19 cellular contexts compared by ENCODE assay signal in the genomic region with DNA sequence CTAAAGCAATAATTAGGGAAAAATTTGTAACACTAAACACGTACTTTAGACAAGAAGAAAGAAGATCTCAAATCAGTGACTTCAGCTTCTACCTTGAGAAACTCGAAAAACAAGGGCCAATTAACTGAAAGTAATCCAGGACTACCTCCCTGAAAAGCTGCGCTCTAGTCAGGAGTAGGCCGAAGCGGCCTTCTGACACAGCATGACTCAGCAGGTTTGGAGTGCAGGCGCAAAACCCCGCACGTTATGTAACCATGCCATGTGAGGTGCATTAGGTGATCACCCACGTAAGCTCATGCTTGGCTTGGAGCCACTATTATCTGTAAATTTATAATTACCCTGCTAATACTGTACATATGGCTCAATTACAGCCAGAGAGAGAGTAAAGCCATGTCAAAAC. TPM values are rescaled to one million over a fixed set of nuclear protein-coding genes. Genes with fewer than 3 reads are reported as not detected.
DNase-seq lines count a peak whose midpoint lies in the region; ATAC-seq, FAIRE-seq and TF ChIP-seq lines count a peak whose summit lies in the region.
"Had no signal": no experiment of that assay in that cellular context is flagged by ENCODE, and none has a peak within 500 bp of the region (broad histone marks: within the 10 kb centered on the region; RNA-seq: fewer than 3 reads in every experiment).

No MANE protein-coding gene starts in this region.

- H3K9ac ChIP-seq in H1 (replicated peaks in 1 of 4; ENCODE audit: extremely low read depth in 1 of 4, low read depth in 3 of 4, low read length in 3 of 4) (no peak overlapping the region), smooth muscle cell (ENCODE audit: low read depth) (no peak overlapping the region)

- H3K4me3 ChIP-seq in Jurkat, Clone E6-1 (ENCODE audit: low read length), result no peak overlapping the region
- no peak overlapping the region for H3K4me3 ChIP-seq in H1 (ENCODE audit: extremely low read depth in 1 of 4, insufficient read depth in 2 of 4, low read depth in 3 of 4, low read length in 4 of 4)
- no peak overlapping the region for H3K4me3 ChIP-seq in smooth muscle cell
- H3K4me3 ChIP-seq in MG63, result no peak overlapping the region
- H3K4me3 ChIP-seq: heart left ventricle, Peyer's patch, SK-N-MC had no signal

- FAIRE-seq in H1 (lab: Jason Lieb, UNC) (no peak), RCC 7860 (lab: Jason Lieb, UNC) (no peak)
- FAIRE-seq: HTR-8/SVneo had no signal

- peaks cover 1% of the 10 kb centered on the region for H3K36me3 Mint-ChIP-seq in activated CD8-positive, alpha-beta T cell treated with anti-CD3 and anti-CD28 coated beads for 36 hours (ENCODE audit: low read depth)
- no peaks in the 10 kb centered on the region for H3K36me3 Mint-ChIP-seq in activated CD8-positive, alpha-beta T cell treated with anti-CD3 and anti-CD28 coated beads, Interleukin-2, amount 10 ng/mL, durations not matched to agents 7 days and 5 days (ENCODE audit: low read depth)

- H3K4ac ChIP-seq in H1 (replicated peaks; ENCODE audit: insufficient read length, low read depth, low read length), result no peak overlapping the region

- H2BK12ac ChIP-seq in H1 (ENCODE audit: low read depth, low read length), result no peak overlapping the region

- H3K27ac ChIP-seq in H1 (ENCODE audit: low read depth, low read length) (no peak overlapping the region), smooth muscle cell (ENCODE audit: low read depth) (peak overlapping the region; percentile 20)
- H3K27ac ChIP-seq: heart left ventricle, Peyer's patch, SK-N-MC had no signal

- H4K5ac ChIP-seq in H1 (ENCODE audit: insufficient read length, low read depth, low read length), result no peak overlapping the region

- H3K4me1 Mint-ChIP-seq in activated CD8-positive, alpha-beta T cell treated with anti-CD3 and anti-CD28 coated beads for 36 hours (ENCODE audit: low read depth), result no peaks in the 10 kb centered on the region
- H3K4me1 Mint-ChIP-seq in activated CD8-positive, alpha-beta T cell treated with anti-CD3 and anti-CD28 coated beads, Interleukin-2, amount 10 ng/mL, durations not matched to agents 7 days and 5 days (ENCODE audit: low read depth), result no peaks in the 10 kb centered on the region
- H3K4me1 Mint-ChIP-seq: memory B cell; naive thymus-derived CD8-positive, alpha-beta T cell had no signal

- peaks cover 20% of the 10 kb centered on the region for H3K9me3 Mint-ChIP-seq in activated CD8-positive, alpha-beta T cell treated with anti-CD3 and anti-CD28 coated beads for 36 hours
- peaks cover 22% of the 10 kb centered on the region for H3K9me3 Mint-ChIP-seq in activated CD8-positive, alpha-beta T cell treated with anti-CD3 and anti-CD28 coated beads, Interleukin-2, amount 10 ng/mL, durations not matched to agents 7 days and 5 days (ENCODE audit: insufficient read depth)

- H2BK120ac ChIP-seq in H1 (replicated peaks; ENCODE audit: low read depth, low read length), result no peak overlapping the region

- no peak overlapping the region for H3K27ac Mint-ChIP-seq in activated CD8-positive, alpha-beta T cell treated with anti-CD3 and anti-CD28 coated beads for 36 hours
- H3K27ac Mint-ChIP-seq in activated CD8-positive, alpha-beta T cell treated with anti-CD3 and anti-CD28 coated beads, Interleukin-2, amount 10 ng/mL, durations not matched to agents 7 days and 5 days, result no peak overlapping the region
- H3K27ac Mint-ChIP-seq: memory B cell; naive thymus-derived CD8-positive, alpha-beta T cell had no signal

- no peaks in the 10 kb centered on the region for H3K27me3 Mint-ChIP-seq in activated CD8-positive, alpha-beta T cell treated with anti-CD3 and anti-CD28 coated beads for 36 hours
- no peaks in the 10 kb centered on the region for H3K27me3 Mint-ChIP-seq in activated CD8-positive, alpha-beta T cell treated with anti-CD3 and anti-CD28 coated beads, Interleukin-2, amount 10 ng/mL, durations not matched to agents 7 days and 5 days (ENCODE audit: low read depth)
- H3K27me3 Mint-ChIP-seq: memory B cell had no signal

- DNase-seq in activated CD8-positive, alpha-beta T cell treated with anti-CD3 and anti-CD28 coated beads for 36 hours, result peak; percentile 4
- no peak for DNase-seq in activated CD8-positive, alpha-beta T cell treated with anti-CD3 and anti-CD28 coated beads, Interleukin-2, amount 10 ng/mL, durations not matched to agents 7 days and 5 days
- DNase-seq in Jurkat, Clone E6-1 (ENCODE audit: low read depth, low spot score), result peak; percentile 46
- DNase-seq in H1 (ENCODE audit: low read depth in 1 of 2, low spot score in 2 of 2) (peak in 1 of 2 experiments; percentile 57), smooth muscle cell (lab: John Stamatoyannopoulos, UW; ENCODE audit: unreplicated experiment) (no peak), MG63 (no peak), RCC 7860 (ENCODE audit: low spot score) (no peak)
- no peak for DNase-seq in stimulated activated naive CD8-positive, alpha-beta T cell treated with anti-CD3 and anti-CD28 coated beads, Interleukin-15, Interleukin-2, amounts not matched to agents 100 U/mL and 50 U/mL, for 24 hours
- DNase-seq: activated gamma-delta T cell treated with Interleukin-2 at 50 U/mL for 16 hours; central memory CD4-positive, alpha-beta T cell; heart left ventricle; NCI-H2029; Peyer's patch had no signal

- no peak for ATAC-seq in activated CD8-positive, alpha-beta T cell treated with anti-CD3 and anti-CD28 coated beads for 36 hours
- no peak for ATAC-seq in activated CD8-positive, alpha-beta T cell treated with anti-CD3 and anti-CD28 coated beads, Interleukin-2, amount 10 ng/mL, durations not matched to agents 7 days and 5 days
- no peak for ATAC-seq in stimulated activated naive CD8-positive, alpha-beta T cell treated with anti-CD3 and anti-CD28 coated beads, Interleukin-15, Interleukin-2, amounts not matched to agents 100 U/mL and 50 U/mL, for 24 hours
- ATAC-seq: activated CD4-positive, CD25-positive, alpha-beta regulatory T cell treated with anti-CD3 and anti-CD28 coated beads, Interleukin-2, amount 50 U/mL, for 24 hours; heart left ventricle; naive thymus-derived CD8-positive, alpha-beta T cell had no signal

- no peak overlapping the region for H4K91ac ChIP-seq in H1 (replicated peaks; ENCODE audit: insufficient read length, low read length)

- H3K27me3 ChIP-seq in H1 (replicated peaks in 1 of 4; ENCODE audit: control insufficient read depth in 3 of 4, extremely low read depth in 1 of 4, insufficient read depth in 3 of 4, low read length in 3 of 4) (no peaks in the 10 kb centered on the region), smooth muscle cell (ENCODE audit: low read depth) (no peaks in the 10 kb centered on the region), MG63 (no peaks in the 10 kb centered on the region)
- H3K27me3 ChIP-seq: heart left ventricle, Peyer's patch had no signal

- H3K36me3 ChIP-seq in H1 (ENCODE audit: control insufficient read depth in 2 of 4, insufficient read depth in 4 of 4, low read length in 3 of 4) (0 out of 8 replicates have a peak, but pooled peaks cover 0 to 2% (median 0%) of the 10 kb centered on the region in 4 experiments), smooth muscle cell (ENCODE audit: low read depth) (no peaks in the 10 kb centered on the region), MG63 (no peaks in the 10 kb centered on the region)
- H3K36me3 ChIP-seq: heart left ventricle, Peyer's patch had no signal

- no peaks in the 10 kb centered on the region for H3K79me2 ChIP-seq in H1 (ENCODE audit: control insufficient read depth in 1 of 2, insufficient read depth in 2 of 2, low read length in 2 of 2)
- no peaks in the 10 kb centered on the region for H3K79me2 ChIP-seq in smooth muscle cell (ENCODE audit: low read depth)

- peaks cover 17 to 20% of the 10 kb centered on the region in 2 experiments for H3K9me3 ChIP-seq in H1 (ENCODE audit: insufficient read depth in 2 of 2, low read depth in 1 of 2, low read length in 1 of 2)
- H3K9me3 ChIP-seq in smooth muscle cell (replicated peaks; ENCODE audit: low read depth), result no peaks in the 10 kb centered on the region
- no peaks in the 10 kb centered on the region for H3K9me3 ChIP-seq in MG63

- H3K23ac ChIP-seq in H1 (ENCODE audit: insufficient read length), result no peak overlapping the region

- no peak overlapping the region for H2BK5ac ChIP-seq in H1 (ENCODE audit: low read depth, low read length)

- H3K18ac ChIP-seq in H1 (ENCODE audit: extremely low read depth, low read length), result no peak overlapping the region

- H2BK20ac ChIP-seq in H1 (ENCODE audit: low read length), result no peak overlapping the region

- no peaks in the 10 kb centered on the region for H3F3A ChIP-seq in smooth muscle cell (ENCODE audit: low read depth)

- H3K4me2 ChIP-seq in H1 (ENCODE audit: insufficient read depth in 1 of 2, low read depth in 2 of 2, low read length in 2 of 2), result no peak overlapping the region
- no peak overlapping the region for H3K4me2 ChIP-seq in smooth muscle cell

- no peaks in the 10 kb centered on the region for H4K20me1 ChIP-seq in H1 (replicated peaks in 1 of 2; ENCODE audit: control insufficient read depth in 1 of 2, insufficient read depth in 2 of 2, low read length in 2 of 2)
- no peaks in the 10 kb centered on the region for H4K20me1 ChIP-seq in smooth muscle cell (ENCODE audit: low read depth)

- no peak for TF ChIP-seq EP300 in H1 (IDR thresholded peaks at IDR 0.05; ENCODE audit: borderline replicate concordance in 1 of 2, low read depth in 2 of 2, low read length in 2 of 2)

- CTCF ChIA-PET in activated CD8-positive, alpha-beta T cell treated with anti-CD3 and anti-CD28 coated beads for 36 hours (lab: Charles Lee), result no interaction called here
- CTCF ChIA-PET in activated CD8-positive, alpha-beta T cell treated with anti-CD3 and anti-CD28 coated beads, Interleukin-2, amount 10 ng/mL, durations not matched to agents 7 days and 5 days (lab: Charles Lee), result interaction anchor here (1.0 kb wide), 1 partner anchor 16 kb away, joined by 4 read pairs; no protein-coding TSS in a partner anchor
- CTCF ChIA-PET in H1 (lab: Charles Lee; ENCODE audit: partially characterized antibody), result interaction anchor here (0.6 to 2.5 kb wide), 2 partner anchors 10 to 290 kb away, joined by 3 to 11 read pairs; no protein-coding TSS in a partner anchor

- no peak overlapping the region for H3K56ac ChIP-seq in H1 (replicated peaks; ENCODE audit: insufficient read length, low read depth, low read length)

- no peak for TF ChIP-seq RAD21 in H1 (IDR thresholded peaks at IDR 0.05 in 1 of 2, conservative IDR thresholded peaks at IDR 0.05 in 1 of 2; ENCODE audit: low read depth in 2 of 2, low read length in 2 of 2)

- no peak overlapping the region for H2AK5ac ChIP-seq in H1 (ENCODE audit: low read depth, low read length)

- no peak overlapping the region for H4K8ac ChIP-seq in H1 (ENCODE audit: extremely low read depth, insufficient read depth, low read length)

- H3K4me1 ChIP-seq in H1 (replicated peaks in 1 of 4; ENCODE audit: control insufficient read depth in 3 of 4, insufficient read depth in 4 of 4, low read length in 3 of 4) (peaks cover 0 to 2% (median 0%) of the 10 kb centered on the region in 4 experiments; a peak in 1 of 7 replicates), smooth muscle cell (ENCODE audit: low read depth) (no peaks in the 10 kb centered on the region)
- H3K4me1 ChIP-seq: Caco-2, heart left ventricle, Peyer's patch had no signal

- H2BK15ac ChIP-seq in H1 (ENCODE audit: low read length), result no peak overlapping the region

- WGBS in H1 (ENCODE audit: extremely low coverage in 1 of 2, insufficient coverage in 1 of 2, insufficient read length in 1 of 2, insufficient replicate concordance in 2 of 2, low coverage in 1 of 2, low lambda C conversion rate in 2 of 2, missing lambda C conversion rate in 1 of 2), 2 experiments, result 84% methylated on average over 9 of the region's 9 CpGs; no CpG with 5 or more reads in 1 of the 2 experiments
- WGBS in smooth muscle cell (ENCODE audit: low lambda C conversion rate), result 76% methylated on average over 9 of the region's 9 CpGs

- H2AFZ ChIP-seq in H1 (ENCODE audit: low read length), result no peak overlapping the region
- no peak overlapping the region for H2AFZ ChIP-seq in smooth muscle cell (ENCODE audit: low read depth)

- H3K79me1 ChIP-seq in H1 (ENCODE audit: low read depth, low read length), result no peaks in the 10 kb centered on the region; the same call in 1 of the 2 replicates

- POLR2A ChIA-PET in activated CD8-positive, alpha-beta T cell treated with anti-CD3 and anti-CD28 coated beads for 36 hours (lab: Charles Lee), result no interaction called here
- POLR2A ChIA-PET in activated CD8-positive, alpha-beta T cell treated with anti-CD3 and anti-CD28 coated beads, Interleukin-2, amount 10 ng/mL, durations not matched to agents 7 days and 5 days (lab: Charles Lee), result no interaction called here
- POLR2A ChIA-PET in H1 (lab: Charles Lee; ENCODE audit: partially characterized antibody), result no interaction called here

- H3K14ac ChIP-seq in H1 (ENCODE audit: insufficient read length), result no peak overlapping the region

- no peak overlapping the region for H3K4me3 Mint-ChIP-seq in activated CD8-positive, alpha-beta T cell treated with anti-CD3 and anti-CD28 coated beads for 36 hours
- no peak overlapping the region for H3K4me3 Mint-ChIP-seq in activated CD8-positive, alpha-beta T cell treated with anti-CD3 and anti-CD28 coated beads, Interleukin-2, amount 10 ng/mL, durations not matched to agents 7 days and 5 days
- H3K4me3 Mint-ChIP-seq: memory B cell; naive thymus-derived CD8-positive, alpha-beta T cell had no signal

- intact Hi-C loops in activated CD8-positive, alpha-beta T cell treated with anti-CD3 and anti-CD28 coated beads for 36 hours (cut with micrococcal nuclease), result no loop called here

- no peak for TF ChIP-seq POLR2A in H1 (IDR thresholded peaks at IDR 0.05; ENCODE audit: control extremely low read depth in 1 of 2, low read depth in 2 of 2, low read length in 2 of 2)

- no peaks in the 10 kb centered on the region for H3K23me2 ChIP-seq in H1 (ENCODE audit: low read depth, low read length)

- no peak for TF ChIP-seq CTCF in activated CD8-positive, alpha-beta T cell treated with anti-CD3 and anti-CD28 coated beads for 36 hours (IDR thresholded peaks at IDR 0.05)
- TF ChIP-seq CTCF in H1 (IDR thresholded peaks at IDR 0.05; ENCODE audit: control extremely low read depth in 1 of 3, insufficient read depth in 1 of 3, low read depth in 1 of 3, low read length in 3 of 3) (no peak), smooth muscle cell (IDR thresholded peaks at IDR 0.05; ENCODE audit: borderline replicate concordance, insufficient read depth, poor library complexity, severe bottlenecking) (no peak)

RNA-seq across cellular contexts. Expression of a gene that starts 52.8 kb away (rescaled TPM):
- total RNA-seq in activated CD8-positive, alpha-beta T cell treated with anti-CD3 and anti-CD28 coated beads for 36 hours, result not detected
- total RNA-seq in activated CD8-positive, alpha-beta T cell treated with anti-CD3 and anti-CD28 coated beads, Interleukin-2, amount 10 ng/mL, durations not matched to agents 7 days and 5 days, result not detected
- polyA plus RNA-seq in Jurkat, Clone E6-1 (2012; ENCODE audit: insufficient read depth, insufficient read length), result not detected
- 5.6 and 5.8 TPM in 2 replicates for total RNA-seq in H1 (2021; fragmentation: NEBNext Ultra II Directional; extraction: Animal tissue kit (Norgen Biotek cat#: 25700))
- polyA plus RNA-seq in H1 (2011; rRNA removed), result 1.8 and 2.2 TPM in 2 replicates
- 4.3 TPM for polyA plus RNA-seq in H1 (2011; cell fraction: cytosol; rRNA removed)
- polyA plus RNA-seq in H1 (2011; cell fraction: nucleus; rRNA removed), result 6.1 TPM
- 4.0 to 5.0 TPM (median 4.6 TPM) in 4 replicates for polyA plus RNA-seq in H1 (2012, experiment 1 of 2)
- polyA plus RNA-seq in H1 (2012, experiment 2 of 2), result 0.66 TPM
- polyA plus RNA-seq in H1 (2013, experiment 1 of 2), result 2.4 TPM
- polyA plus RNA-seq in H1 (2013, experiment 2 of 2), result 2.4 TPM
- polyA minus RNA-seq in H1 (2011; rRNA and poly(A)+ RNA removed), result 3.5 and 5.3 TPM in 2 replicates
- polyA minus RNA-seq in H1 (2011; cell fraction: cytosol; rRNA and poly(A)+ RNA removed), result 4.6 TPM
- 8.3 TPM for polyA minus RNA-seq in H1 (2011; cell fraction: nucleus; rRNA and poly(A)+ RNA removed)
- total RNA-seq in smooth muscle cell, result 5.5 and 12.5 TPM in 2 replicates
- polyA plus RNA-seq in smooth muscle cell, result 7.2 and 10.7 TPM in 2 replicates
- 2.2 and 2.3 TPM in 2 replicates for total RNA-seq in MG63 (2014; rRNA removed; shearing (Covaris generic); ENCODE audit: low replicate concordance)
- polyA plus RNA-seq: naive thymus-derived CD8-positive, alpha-beta T cell had no signal

Comparison
In these comparisons a context has a peak if more than half of its experiments do, and no peak if none do; other contexts are left out.
1. DNase-seq: peak in activated CD8-positive, alpha-beta T cell treated with anti-CD3 and anti-CD28 coated beads for 36 hours (single experiment) and Jurkat, Clone E6-1 (single experiment); none in activated CD8-positive, alpha-beta T cell treated with anti-CD3 and anti-CD28 coated beads, Interleukin-2, amount 10 ng/mL, durations not matched to agents 7 days and 5 days (single experiment), smooth muscle cell (single experiment), MG63 (single experiment), stimulated activated naive CD8-positive, alpha-beta T cell treated with anti-CD3 and anti-CD28 coated beads, Interleukin-15, Interleukin-2, amounts not matched to agents 100 U/mL and 50 U/mL, for 24 hours (single experiment) and RCC 7860 (single experiment).